In genomic region chr20:49286689-49287551, GRCh38 we compare ENCODE assay signal across 9 cellular contexts. TPM values are rescaled to one million over a fixed set of nuclear protein-coding genes. Genes with fewer than 3 reads are reported as not detected.
A peak's percentile ranks its signal among the peaks of the same experiment; 100 is the strongest.
DNase-seq lines count a peak whose midpoint lies in the region; ATAC-seq and TF ChIP-seq lines count a peak whose summit lies in the region.
"Had no signal": no experiment of that assay in that cellular context is flagged by ENCODE, and none has a peak within 500 bp of the region (broad histone marks: within the 10 kb centered on the region; RNA-seq: fewer than 3 reads in every experiment).

No MANE protein-coding gene starts in this region.

- peaks cover 100% of the 10 kb centered on the region for H3K36me3 ChIP-seq in RWPE2 (ENCODE audit: low read depth)
- peaks cover 0 to 98% (median 54%) of the 10 kb centered on the region in 4 donors for H3K36me3 ChIP-seq in transverse colon

- ATAC-seq in activated naive CD4-positive, alpha-beta T cell treated with anti-CD3 and anti-CD28 coated beads, Interleukin-2, amount 50 U/mL, for 72 hours, result peak in 1 of 2 donors; percentile 5
- ATAC-seq in RWPE2 (ENCODE audit: low read depth) (peak; percentile 2), GM18498 (IDR thresholded peaks at IDR 0.05; ENCODE audit: unreplicated experiment) (no peak)

- CTCF ChIA-PET in activated naive CD4-positive, alpha-beta T cell treated with anti-CD3 and anti-CD28 coated beads, Interleukin-2, amount 10 ng/mL, durations not matched to agents 7 days and 5 days (lab: Charles Lee), result interaction anchor here (1.0 kb wide), 1 partner anchor 9 kb away, joined by 3 read pairs; no protein-coding TSS in a partner anchor

- H3K4me1 Mint-ChIP-seq in activated naive CD4-positive, alpha-beta T cell treated with anti-CD3 and anti-CD28 coated beads, Interleukin-2, amount 10 ng/mL, durations not matched to agents 7 days and 5 days, result peaks cover 52% of the 10 kb centered on the region

- H3K9me3 Mint-ChIP-seq in activated naive CD4-positive, alpha-beta T cell treated with anti-CD3 and anti-CD28 coated beads, Interleukin-2, amount 50 U/mL, for 72 hours, result no peaks in the 10 kb centered on the region
- peaks cover 61% of the 10 kb centered on the region for H3K9me3 Mint-ChIP-seq in activated naive CD4-positive, alpha-beta T cell treated with anti-CD3 and anti-CD28 coated beads, Interleukin-2, amount 10 ng/mL, durations not matched to agents 7 days and 5 days

- WGBS in transverse colon (ENCODE audit: low coverage in 1 of 2), 2 donors, result 64 to 80% methylated on average over 5 to 16 of the region's 16 CpGs

- intact Hi-C loops in transverse colon (cut with DNase I; ENCODE audit: low total_unique reads), result no loop called here

- no peak overlapping the region for H3K4me3 ChIP-seq in RWPE2 (ENCODE audit: severe bottlenecking)
- H3K4me3 ChIP-seq in transverse colon, result no peak overlapping the region

- in situ Hi-C loops in transverse colon (cut with MboI; ENCODE audit: low pct_ligation_motif_present in 1 of 4, low pct_unique_long_range_greater_than_20kb in 1 of 4, low sequenced_read_pairs in 3 of 4), result no loop called here

- TF ChIP-seq EP300 in transverse colon (IDR thresholded peaks at IDR 0.05; ENCODE audit: low read depth), result no peak

- H3K27ac ChIP-seq in RWPE2 (ENCODE audit: poor library complexity, severe bottlenecking) (peak overlapping the region; percentile 87), transverse colon (peak overlapping the region in 2 of 4 donors; percentile 2 to 45)

- H3K27me3 ChIP-seq in RWPE2 (ENCODE audit: insufficient read depth, poor library complexity, severe bottlenecking) (no peaks in the 10 kb centered on the region), transverse colon (no peaks in the 10 kb centered on the region)

- H3K27me3 Mint-ChIP-seq in activated naive CD4-positive, alpha-beta T cell treated with anti-CD3 and anti-CD28 coated beads, Interleukin-2, amount 10 ng/mL, durations not matched to agents 7 days and 5 days, result no peaks in the 10 kb centered on the region

- H3K27ac Mint-ChIP-seq in activated naive CD4-positive, alpha-beta T cell treated with anti-CD3 and anti-CD28 coated beads, Interleukin-2, amount 50 U/mL, for 72 hours, result peak overlapping the region; percentile 74 to 89
- no peak overlapping the region for H3K27ac Mint-ChIP-seq in activated naive CD4-positive, alpha-beta T cell treated with anti-CD3 and anti-CD28 coated beads, Interleukin-2, amount 10 ng/mL, durations not matched to agents 7 days and 5 days

- H3K4me1 ChIP-seq in RWPE2 (ENCODE audit: insufficient read depth, poor library complexity, severe bottlenecking) (peaks cover 58% of the 10 kb centered on the region), transverse colon (peaks cover 0 to 15% (median 0%) of the 10 kb centered on the region in 4 donors)

- H3K4me3 Mint-ChIP-seq in activated naive CD4-positive, alpha-beta T cell treated with anti-CD3 and anti-CD28 coated beads, Interleukin-2, amount 10 ng/mL, durations not matched to agents 7 days and 5 days, result no peak overlapping the region

- TF ChIP-seq POLR2A in erythroblast (IDR thresholded peaks at IDR 0.05; ENCODE audit: low read length) (no peak), transverse colon (IDR thresholded peaks at IDR 0.05) (no peak)

- TF ChIP-seq CTCF in RWPE2 (IDR thresholded peaks at IDR 0.05; ENCODE audit: poor library complexity, severe bottlenecking) (no peak), transverse colon (IDR thresholded peaks at IDR 0.05) (no peak)

- peaks cover 68 to 81% of the 10 kb centered on the region in 2 donors for H3K36me3 Mint-ChIP-seq in activated naive CD4-positive, alpha-beta T cell treated with anti-CD3 and anti-CD28 coated beads, Interleukin-2, amount 50 U/mL, for 72 hours
- H3K36me3 Mint-ChIP-seq in activated naive CD4-positive, alpha-beta T cell treated with anti-CD3 and anti-CD28 coated beads, Interleukin-2, amount 10 ng/mL, durations not matched to agents 7 days and 5 days, result peaks cover 96% of the 10 kb centered on the region

- H3K9me3 ChIP-seq in RWPE2 (ENCODE audit: severe bottlenecking) (peaks cover 19% of the 10 kb centered on the region), transverse colon (peaks cover 22 to 31% of the 10 kb centered on the region in 2 donors)

- peak in 1 of 2 donors; percentile 38 for DNase-seq in activated naive CD4-positive, alpha-beta T cell treated with anti-CD3 and anti-CD28 coated beads, Interleukin-2, amount 50 U/mL, for 72 hours (ENCODE audit: low spot score in 2 of 2)
- no peak for DNase-seq in activated naive CD4-positive, alpha-beta T cell treated with anti-CD3 and anti-CD28 coated beads, Interleukin-2, amount 10 ng/mL, durations not matched to agents 7 days and 5 days
- DNase-seq in RWPE2 (ENCODE audit: low spot score) (no peak), erythroblast (lab: John Stamatoyannopoulos, UW) (peak; percentile 50 to 68), transverse colon (peak; percentile 10), retina (no peak), NCI-H524 (lab: John Stamatoyannopoulos, UW) (no peak)
- DNase-seq: stimulated activated CD8-positive, alpha-beta memory T cell treated with anti-CD3 and anti-CD28 coated beads, Interleukin-4, amount 100 ng/mL, for 48 hours had no signal

RNA-seq across cellular contexts. Expression of gene ZNFX1, which starts 9.1 kb away (rescaled TPM):
- 10 to 100 TPM; 31.2 to 36.6 TPM for total RNA-seq in activated naive CD4-positive, alpha-beta T cell treated with anti-CD3 and anti-CD28 coated beads, Interleukin-2, amount 50 U/mL, for 72 hours
- total RNA-seq in transverse colon, result 10 to 100 TPM; 29.1 to 35.4 (median 33.5) TPM

Comparison
In these comparisons a context has a peak if more than half of its experiments do, and no peak if none do; other contexts are left out.
1. DNase-seq: peak in erythroblast (2 of 2) and transverse colon (single experiment); none in activated naive CD4-positive, alpha-beta T cell treated with anti-CD3 and anti-CD28 coated beads, Interleukin-2, amount 10 ng/mL, durations not matched to agents 7 days and 5 days (single experiment), RWPE2 (single experiment), retina (single experiment) and NCI-H524 (0 of 2).